In the genomic region with DNA sequence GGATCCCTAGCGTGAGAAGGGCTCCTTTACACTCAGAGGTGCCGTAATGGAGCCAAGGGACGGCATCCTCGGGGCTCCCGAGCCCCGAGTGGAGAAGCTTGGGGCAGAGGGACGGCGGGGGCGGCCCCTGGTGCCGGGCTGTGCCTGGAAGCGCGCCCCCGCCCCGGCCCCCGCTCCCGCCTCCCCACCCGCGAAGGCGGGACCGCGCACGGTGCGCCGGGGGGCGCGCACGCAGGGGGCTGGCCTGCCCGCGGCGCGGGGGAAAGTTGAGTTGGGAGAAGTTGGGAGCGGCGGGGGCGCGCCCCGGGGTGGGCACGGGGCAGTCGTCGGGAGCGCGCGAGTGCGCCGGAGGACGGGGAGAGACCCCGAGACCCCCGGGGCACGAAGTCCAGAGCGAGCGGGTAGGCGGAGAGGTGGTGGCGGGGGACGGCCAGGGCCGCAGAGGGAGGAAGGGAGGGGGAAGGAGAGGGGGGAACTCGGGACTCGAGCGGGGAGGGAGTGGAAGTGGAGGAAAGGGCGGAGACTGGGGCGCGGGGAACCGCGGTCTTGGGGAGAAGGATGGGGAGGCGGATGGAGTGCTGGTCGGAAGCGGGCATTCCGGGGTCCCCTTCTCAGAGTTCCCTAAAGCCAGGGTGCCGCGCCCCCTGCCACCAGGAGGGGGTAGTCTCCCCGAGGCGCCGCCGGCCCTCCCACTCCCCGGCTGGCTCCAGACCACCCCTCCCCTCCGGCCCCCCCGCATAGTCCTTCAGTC, we compare ENCODE assay signal across 8 cellular contexts. TPM values are rescaled to one million over a fixed set of nuclear protein-coding genes. Genes with fewer than 3 reads are reported as not detected.
DNase-seq lines count a peak whose midpoint lies in the region; ATAC-seq and TF ChIP-seq lines count a peak whose summit lies in the region.

A gene with protein sequence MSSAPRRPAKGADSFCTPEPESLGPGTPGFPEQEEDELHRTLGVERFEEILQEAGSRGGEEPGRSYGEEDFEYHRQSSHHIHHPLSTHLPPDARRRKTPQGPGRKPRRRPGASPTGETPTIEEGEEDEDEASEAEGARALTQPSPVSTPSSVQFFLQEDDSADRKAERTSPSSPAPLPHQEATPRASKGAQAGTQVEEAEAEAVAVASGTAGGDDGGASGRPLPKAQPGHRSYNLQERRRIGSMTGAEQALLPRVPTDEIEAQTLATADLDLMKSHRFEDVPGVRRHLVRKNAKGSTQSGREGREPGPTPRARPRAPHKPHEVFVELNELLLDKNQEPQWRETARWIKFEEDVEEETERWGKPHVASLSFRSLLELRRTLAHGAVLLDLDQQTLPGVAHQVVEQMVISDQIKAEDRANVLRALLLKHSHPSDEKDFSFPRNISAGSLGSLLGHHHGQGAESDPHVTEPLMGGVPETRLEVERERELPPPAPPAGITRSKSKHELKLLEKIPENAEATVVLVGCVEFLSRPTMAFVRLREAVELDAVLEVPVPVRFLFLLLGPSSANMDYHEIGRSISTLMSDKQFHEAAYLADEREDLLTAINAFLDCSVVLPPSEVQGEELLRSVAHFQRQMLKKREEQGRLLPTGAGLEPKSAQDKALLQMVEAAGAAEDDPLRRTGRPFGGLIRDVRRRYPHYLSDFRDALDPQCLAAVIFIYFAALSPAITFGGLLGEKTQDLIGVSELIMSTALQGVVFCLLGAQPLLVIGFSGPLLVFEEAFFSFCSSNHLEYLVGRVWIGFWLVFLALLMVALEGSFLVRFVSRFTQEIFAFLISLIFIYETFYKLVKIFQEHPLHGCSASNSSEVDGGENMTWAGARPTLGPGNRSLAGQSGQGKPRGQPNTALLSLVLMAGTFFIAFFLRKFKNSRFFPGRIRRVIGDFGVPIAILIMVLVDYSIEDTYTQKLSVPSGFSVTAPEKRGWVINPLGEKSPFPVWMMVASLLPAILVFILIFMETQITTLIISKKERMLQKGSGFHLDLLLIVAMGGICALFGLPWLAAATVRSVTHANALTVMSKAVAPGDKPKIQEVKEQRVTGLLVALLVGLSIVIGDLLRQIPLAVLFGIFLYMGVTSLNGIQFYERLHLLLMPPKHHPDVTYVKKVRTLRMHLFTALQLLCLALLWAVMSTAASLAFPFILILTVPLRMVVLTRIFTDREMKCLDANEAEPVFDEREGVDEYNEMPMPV (plus strand): TSS at position 228 of the 751 bp plus-strand sequence. CDS start 2,399 bp downstream, outside the sequence.

- TF ChIP-seq POLR2A in ovary (IDR thresholded peaks at IDR 0.05) (peak; percentile 37), upper lobe of left lung (IDR thresholded peaks at IDR 0.05) (peak in 1 of 4 donors; percentile 76)

- in situ Hi-C loops in KBM-7 (cut with MboI; ENCODE audit: low pct_unique_long_range_greater_than_20kb, low sequenced_read_pairs), result no loop called here

- intact Hi-C loops in Right ventricle myocardium inferior (cut with DNase I), result loop anchor here (1.0 to 2.0 kb wide), 2 partner anchors 23 to 31 kb away; a partner anchor contains a TSS
- intact Hi-C loops in ovary (cut with DNase I), result loop anchor here in 1 of 4 donors (2.0 kb wide), 1 partner anchor 23 kb away; a partner anchor contains a TSS

- peak in 2 of 3 donors; percentile 26 to 37 for TF ChIP-seq CTCF in ovary (IDR thresholded peaks at IDR 0.05)
- peak; percentile 30 to 64 (median 56) for TF ChIP-seq CTCF in upper lobe of left lung (IDR thresholded peaks at IDR 0.05)

- no peaks in the 10 kb centered on the region for H3K36me3 ChIP-seq in ovary
- H3K36me3 ChIP-seq in upper lobe of left lung, result peaks cover 3 to 16% (median 10%) of the 10 kb centered on the region in 4 donors

- peak; percentile 31 for ATAC-seq in GM21367 (IDR thresholded peaks at IDR 0.05; ENCODE audit: unreplicated experiment)
- ATAC-seq in Right ventricle myocardium inferior, result peak; percentile 70
- peak; percentile 31 to 79 for ATAC-seq in upper lobe of left lung (ENCODE audit: low FRiP score in 2 of 2)

- DNase-seq in D341Med (ENCODE audit: low spot score) (peak; percentile 90), KBM-7 (peak; percentile 64), SW 1271 (lab: John Stamatoyannopoulos, UW) (peak; percentile 45 to 67), Right ventricle myocardium inferior (ENCODE audit: missing footprints) (peak; percentile 91), ovary (peak; percentile 82 to 91 (median 87)), upper lobe of left lung (peak; percentile 81 to 97)
- DNase-seq in activated naive CD8-positive, alpha-beta T cell treated with anti-CD3 and anti-CD28 coated beads, Interleukin-2, amount 50 U/mL, for 16 hours (ENCODE audit: low read depth, low spot score), result peak; percentile 36

- TF ChIP-seq EP300 in ovary (IDR thresholded peaks at IDR 0.05) (no peak), upper lobe of left lung (IDR thresholded peaks at IDR 0.05) (no peak)

- H3K9me3 ChIP-seq in ovary (no peaks in the 10 kb centered on the region), upper lobe of left lung (no peaks in the 10 kb centered on the region)

- peaks cover 25% of the 10 kb centered on the region for H3K4me1 ChIP-seq in ovary (ENCODE audit: insufficient read depth)
- peaks cover 38 to 65% (median 54%) of the 10 kb centered on the region in 4 donors for H3K4me1 ChIP-seq in upper lobe of left lung

- 0 to 1% (median 1%) methylated on average over 45 to 75 of the region's 75 CpGs for WGBS in ovary, 3 donors
- 0 to 1% methylated on average over 19 to 42 of the region's 75 CpGs for WGBS in upper lobe of left lung, 2 donors

- peak within 1 kb of the TSS; percentile 81 for H3K4me3 ChIP-seq in ovary
- peak within 1 kb of the TSS; percentile 86 to 98 (median 90) for H3K4me3 ChIP-seq in upper lobe of left lung

- H3K27ac ChIP-seq in ovary, result peak within 1 kb of the TSS; percentile 88 to 97
- peak within 1 kb of the TSS; percentile 90 to 99 (median 96) for H3K27ac ChIP-seq in upper lobe of left lung

- H3K27me3 ChIP-seq in ovary (no peaks in the 10 kb centered on the region), upper lobe of left lung (no peaks in the 10 kb centered on the region)

RNA-seq across cellular contexts. Expression of the gene that starts here (rescaled TPM):
- total RNA-seq in Right ventricle myocardium inferior (61.2 TPM), ovary (100 to 1,000 TPM in 4 of 7 donors, 10 to 100 TPM in 3; 55.6 to 127 (median 108) TPM), upper lobe of left lung (100 to 1,000 TPM in 5 of 6 donors, 10 to 100 TPM in 1; 88.4 to 312 (median 188) TPM)
- 10 to 100 TPM; 10.5 to 53.2 TPM for polyA plus RNA-seq in ovary

Comparison
In these comparisons a context has a peak if more than half of its experiments do, and no peak if none do; other contexts are left out.
1. Peak in every context shown above with its lines: DNase-seq, ATAC-seq, H3K4me3 ChIP-seq and H3K27ac ChIP-seq.
2. DNase-seq: peak in every context shown above with its lines; median percentile 91 in Right ventricle myocardium inferior; 90 in D341Med; 89 in upper lobe of left lung; 87 in ovary; 64 in KBM-7; 56 in SW 1271; 36 in activated naive CD8-positive, alpha-beta T cell treated with anti-CD3 and anti-CD28 coated beads, Interleukin-2, amount 50 U/mL, for 16 hours.